ENCODE assay signal across 1 cellular context in the genomic region with DNA sequence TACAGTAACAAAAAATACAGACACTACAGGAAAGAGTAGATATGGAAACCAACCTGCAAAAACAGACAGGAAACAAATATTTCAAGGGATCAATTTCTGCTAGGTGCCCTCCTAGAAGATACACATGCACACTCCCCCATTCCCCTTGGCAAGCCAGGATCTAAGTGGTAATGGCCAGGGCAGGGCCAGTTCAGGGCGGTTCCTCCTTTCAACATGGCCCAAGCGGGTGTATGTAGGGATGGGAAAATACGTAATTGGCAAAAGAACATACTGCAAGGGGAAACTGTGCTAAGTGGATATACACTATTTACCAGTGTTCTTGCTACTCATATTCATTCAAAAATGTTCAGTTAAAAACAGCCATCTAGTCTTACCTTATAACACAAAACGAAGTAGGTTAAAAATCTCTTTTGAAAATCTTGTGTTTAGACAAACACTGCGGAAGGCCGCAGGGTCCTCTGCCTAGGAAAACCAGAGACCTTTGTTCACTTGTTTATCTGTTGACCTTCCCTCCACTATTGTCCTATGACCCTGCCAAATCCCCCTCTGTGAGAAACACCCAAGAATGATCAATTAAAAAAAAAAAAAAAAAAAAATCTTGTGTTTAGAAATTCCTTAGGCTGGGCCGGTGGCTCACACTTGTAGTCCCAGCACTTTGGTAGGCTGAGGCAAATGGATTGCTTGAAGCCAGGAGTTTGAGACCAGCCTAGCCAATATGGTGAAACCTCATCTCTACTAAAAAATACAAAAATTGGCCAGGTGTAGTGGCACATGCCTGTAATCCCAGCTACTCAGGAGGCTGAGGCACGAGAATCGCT.
TF ChIP-seq lines count a peak whose summit lies in the region.
"Not testable (repeated sequence)": the region's sequence is repeated elsewhere in the genome, so short reads cannot be mapped to it uniquely, and the experiment has no call there.

No MANE protein-coding gene starts in this region.

TF ChIP-seq in HepG2, 621 proteins besides CTCF, POLR2A, EP300 and RAD21:
- TF ChIP-seq, protein P1, sequence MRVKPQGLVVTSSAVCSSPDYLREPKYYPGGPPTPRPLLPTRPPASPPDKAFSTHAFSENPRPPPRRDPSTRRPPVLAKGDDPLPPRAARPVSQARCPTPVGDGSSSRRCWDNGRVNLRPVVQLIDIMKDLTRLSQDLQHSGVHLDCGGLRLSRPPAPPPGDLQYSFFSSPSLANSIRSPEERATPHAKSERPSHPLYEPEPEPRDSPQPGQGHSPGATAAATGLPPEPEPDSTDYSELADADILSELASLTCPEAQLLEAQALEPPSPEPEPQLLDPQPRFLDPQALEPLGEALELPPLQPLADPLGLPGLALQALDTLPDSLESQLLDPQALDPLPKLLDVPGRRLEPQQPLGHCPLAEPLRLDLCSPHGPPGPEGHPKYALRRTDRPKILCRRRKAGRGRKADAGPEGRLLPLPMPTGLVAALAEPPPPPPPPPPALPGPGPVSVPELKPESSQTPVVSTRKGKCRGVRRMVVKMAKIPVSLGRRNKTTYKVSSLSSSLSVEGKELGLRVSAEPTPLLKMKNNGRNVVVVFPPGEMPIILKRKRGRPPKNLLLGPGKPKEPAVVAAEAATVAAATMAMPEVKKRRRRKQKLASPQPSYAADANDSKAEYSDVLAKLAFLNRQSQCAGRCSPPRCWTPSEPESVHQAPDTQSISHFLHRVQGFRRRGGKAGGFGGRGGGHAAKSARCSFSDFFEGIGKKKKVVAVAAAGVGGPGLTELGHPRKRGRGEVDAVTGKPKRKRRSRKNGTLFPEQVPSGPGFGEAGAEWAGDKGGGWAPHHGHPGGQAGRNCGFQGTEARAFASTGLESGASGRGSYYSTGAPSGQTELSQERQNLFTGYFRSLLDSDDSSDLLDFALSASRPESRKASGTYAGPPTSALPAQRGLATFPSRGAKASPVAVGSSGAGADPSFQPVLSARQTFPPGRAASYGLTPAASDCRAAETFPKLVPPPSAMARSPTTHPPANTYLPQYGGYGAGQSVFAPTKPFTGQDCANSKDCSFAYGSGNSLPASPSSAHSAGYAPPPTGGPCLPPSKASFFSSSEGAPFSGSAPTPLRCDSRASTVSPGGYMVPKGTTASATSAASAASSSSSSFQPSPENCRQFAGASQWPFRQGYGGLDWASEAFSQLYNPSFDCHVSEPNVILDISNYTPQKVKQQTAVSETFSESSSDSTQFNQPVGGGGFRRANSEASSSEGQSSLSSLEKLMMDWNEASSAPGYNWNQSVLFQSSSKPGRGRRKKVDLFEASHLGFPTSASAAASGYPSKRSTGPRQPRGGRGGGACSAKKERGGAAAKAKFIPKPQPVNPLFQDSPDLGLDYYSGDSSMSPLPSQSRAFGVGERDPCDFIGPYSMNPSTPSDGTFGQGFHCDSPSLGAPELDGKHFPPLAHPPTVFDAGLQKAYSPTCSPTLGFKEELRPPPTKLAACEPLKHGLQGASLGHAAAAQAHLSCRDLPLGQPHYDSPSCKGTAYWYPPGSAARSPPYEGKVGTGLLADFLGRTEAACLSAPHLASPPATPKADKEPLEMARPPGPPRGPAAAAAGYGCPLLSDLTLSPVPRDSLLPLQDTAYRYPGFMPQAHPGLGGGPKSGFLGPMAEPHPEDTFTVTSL (CRISPR knock-in tag; IDR thresholded peaks at IDR 0.05; ENCODE audit: borderline replicate concordance), result 0 out of 2 replicates have a peak, but pooled peaks have one; percentile 15
- TF ChIP-seq ZNF501 (CRISPR knock-in tag; IDR thresholded peaks at IDR 0.05) (0 out of 2 replicates have a peak, but pooled peaks have one; percentile 5), ZNF614 (CRISPR knock-in tag; IDR thresholded peaks at IDR 0.05; ENCODE audit: borderline replicate concordance) (0 out of 2 replicates have a peak, but pooled peaks have one; percentile 20), MIXL1 (CRISPR knock-in tag; IDR thresholded peaks at IDR 0.05) (0 out of 2 replicates have a peak, but pooled peaks have one; percentile 8), PRPF4 (IDR thresholded peaks at IDR 0.05; ENCODE audit: low read depth, low read length, poor library complexity, severe bottlenecking) (peak; percentile 62), ZNF34 (CRISPR knock-in tag; IDR thresholded peaks at IDR 0.05; ENCODE audit: borderline replicate concordance) (peak; percentile 52; the same call in 1 of the 2 replicates), PHF21A (CRISPR knock-in tag; IDR thresholded peaks at IDR 0.05) (peak; percentile 30; the same call in 1 of the 2 replicates), SOX5 (CRISPR knock-in tag; IDR thresholded peaks at IDR 0.05; ENCODE audit: borderline replicate concordance) (peak; percentile 36; the same call in 1 of the 2 replicates), SOX6 (CRISPR knock-in tag; IDR thresholded peaks at IDR 0.05) (peak; percentile 74), ZBTB38 (CRISPR knock-in tag; IDR thresholded peaks at IDR 0.05) (0 out of 2 replicates have a peak, but pooled peaks have one; percentile 50), SOX13 (CRISPR knock-in tag; conservative IDR thresholded peaks at IDR 0.05 in 1 of 2, IDR thresholded peaks at IDR 0.05 in 1 of 2) (peak in 1 of 2 experiments; percentile 62; a peak in 2 of 4 replicates), BCL6 (CRISPR knock-in tag; IDR thresholded peaks at IDR 0.05) (peak; percentile 53), ELF3 (CRISPR knock-in tag; IDR thresholded peaks at IDR 0.05) (0 out of 2 replicates have a peak, but pooled peaks have one; percentile 20), NR2C2 (CRISPR knock-in tag; IDR thresholded peaks at IDR 0.05; ENCODE audit: borderline replicate concordance) (peak; percentile 46; the same call in 1 of the 2 replicates)
- TF ChIP-seq, protein P2, sequence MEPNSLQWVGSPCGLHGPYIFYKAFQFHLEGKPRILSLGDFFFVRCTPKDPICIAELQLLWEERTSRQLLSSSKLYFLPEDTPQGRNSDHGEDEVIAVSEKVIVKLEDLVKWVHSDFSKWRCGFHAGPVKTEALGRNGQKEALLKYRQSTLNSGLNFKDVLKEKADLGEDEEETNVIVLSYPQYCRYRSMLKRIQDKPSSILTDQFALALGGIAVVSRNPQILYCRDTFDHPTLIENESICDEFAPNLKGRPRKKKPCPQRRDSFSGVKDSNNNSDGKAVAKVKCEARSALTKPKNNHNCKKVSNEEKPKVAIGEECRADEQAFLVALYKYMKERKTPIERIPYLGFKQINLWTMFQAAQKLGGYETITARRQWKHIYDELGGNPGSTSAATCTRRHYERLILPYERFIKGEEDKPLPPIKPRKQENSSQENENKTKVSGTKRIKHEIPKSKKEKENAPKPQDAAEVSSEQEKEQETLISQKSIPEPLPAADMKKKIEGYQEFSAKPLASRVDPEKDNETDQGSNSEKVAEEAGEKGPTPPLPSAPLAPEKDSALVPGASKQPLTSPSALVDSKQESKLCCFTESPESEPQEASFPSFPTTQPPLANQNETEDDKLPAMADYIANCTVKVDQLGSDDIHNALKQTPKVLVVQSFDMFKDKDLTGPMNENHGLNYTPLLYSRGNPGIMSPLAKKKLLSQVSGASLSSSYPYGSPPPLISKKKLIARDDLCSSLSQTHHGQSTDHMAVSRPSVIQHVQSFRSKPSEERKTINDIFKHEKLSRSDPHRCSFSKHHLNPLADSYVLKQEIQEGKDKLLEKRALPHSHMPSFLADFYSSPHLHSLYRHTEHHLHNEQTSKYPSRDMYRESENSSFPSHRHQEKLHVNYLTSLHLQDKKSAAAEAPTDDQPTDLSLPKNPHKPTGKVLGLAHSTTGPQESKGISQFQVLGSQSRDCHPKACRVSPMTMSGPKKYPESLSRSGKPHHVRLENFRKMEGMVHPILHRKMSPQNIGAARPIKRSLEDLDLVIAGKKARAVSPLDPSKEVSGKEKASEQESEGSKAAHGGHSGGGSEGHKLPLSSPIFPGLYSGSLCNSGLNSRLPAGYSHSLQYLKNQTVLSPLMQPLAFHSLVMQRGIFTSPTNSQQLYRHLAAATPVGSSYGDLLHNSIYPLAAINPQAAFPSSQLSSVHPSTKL (CRISPR knock-in tag; IDR thresholded peaks at IDR 0.05), result peak; percentile 34; the same call in 1 of the 2 replicates
- TF ChIP-seq, protein P3, sequence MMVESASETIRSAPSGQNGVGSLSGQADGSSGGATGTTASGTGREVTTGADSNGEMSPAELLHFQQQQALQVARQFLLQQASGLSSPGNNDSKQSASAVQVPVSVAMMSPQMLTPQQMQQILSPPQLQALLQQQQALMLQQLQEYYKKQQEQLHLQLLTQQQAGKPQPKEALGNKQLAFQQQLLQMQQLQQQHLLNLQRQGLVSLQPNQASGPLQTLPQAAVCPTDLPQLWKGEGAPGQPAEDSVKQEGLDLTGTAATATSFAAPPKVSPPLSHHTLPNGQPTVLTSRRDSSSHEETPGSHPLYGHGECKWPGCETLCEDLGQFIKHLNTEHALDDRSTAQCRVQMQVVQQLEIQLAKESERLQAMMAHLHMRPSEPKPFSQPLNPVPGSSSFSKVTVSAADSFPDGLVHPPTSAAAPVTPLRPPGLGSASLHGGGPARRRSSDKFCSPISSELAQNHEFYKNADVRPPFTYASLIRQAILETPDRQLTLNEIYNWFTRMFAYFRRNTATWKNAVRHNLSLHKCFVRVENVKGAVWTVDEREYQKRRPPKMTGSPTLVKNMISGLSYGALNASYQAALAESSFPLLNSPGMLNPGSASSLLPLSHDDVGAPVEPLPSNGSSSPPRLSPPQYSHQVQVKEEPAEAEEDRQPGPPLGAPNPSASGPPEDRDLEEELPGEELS (CRISPR knock-in tag; IDR thresholded peaks at IDR 0.05), result peak; percentile 22; the same call in 1 of the 2 replicates
- TF ChIP-seq, protein P4, sequence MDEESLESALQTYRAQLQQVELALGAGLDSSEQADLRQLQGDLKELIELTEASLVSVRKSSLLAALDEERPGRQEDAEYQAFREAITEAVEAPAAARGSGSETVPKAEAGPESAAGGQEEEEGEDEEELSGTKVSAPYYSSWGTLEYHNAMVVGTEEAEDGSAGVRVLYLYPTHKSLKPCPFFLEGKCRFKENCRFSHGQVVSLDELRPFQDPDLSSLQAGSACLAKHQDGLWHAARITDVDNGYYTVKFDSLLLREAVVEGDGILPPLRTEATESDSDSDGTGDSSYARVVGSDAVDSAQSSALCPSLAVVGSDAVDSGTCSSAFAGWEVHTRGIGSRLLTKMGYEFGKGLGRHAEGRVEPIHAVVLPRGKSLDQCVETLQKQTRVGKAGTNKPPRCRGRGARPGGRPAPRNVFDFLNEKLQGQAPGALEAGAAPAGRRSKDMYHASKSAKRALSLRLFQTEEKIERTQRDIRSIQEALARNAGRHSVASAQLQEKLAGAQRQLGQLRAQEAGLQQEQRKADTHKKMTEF (CRISPR knock-in tag; IDR thresholded peaks at IDR 0.05), result peak; percentile 35; the same call in 1 of the 2 replicates
- TF ChIP-seq, protein P5, sequence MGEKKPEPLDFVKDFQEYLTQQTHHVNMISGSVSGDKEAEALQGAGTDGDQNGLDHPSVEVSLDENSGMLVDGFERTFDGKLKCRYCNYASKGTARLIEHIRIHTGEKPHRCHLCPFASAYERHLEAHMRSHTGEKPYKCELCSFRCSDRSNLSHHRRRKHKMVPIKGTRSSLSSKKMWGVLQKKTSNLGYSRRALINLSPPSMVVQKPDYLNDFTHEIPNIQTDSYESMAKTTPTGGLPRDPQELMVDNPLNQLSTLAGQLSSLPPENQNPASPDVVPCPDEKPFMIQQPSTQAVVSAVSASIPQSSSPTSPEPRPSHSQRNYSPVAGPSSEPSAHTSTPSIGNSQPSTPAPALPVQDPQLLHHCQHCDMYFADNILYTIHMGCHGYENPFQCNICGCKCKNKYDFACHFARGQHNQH (CRISPR knock-in tag; IDR thresholded peaks at IDR 0.05), result peak; percentile 36; the same call in 1 of the 2 replicates
- TF ChIP-seq, protein P6, sequence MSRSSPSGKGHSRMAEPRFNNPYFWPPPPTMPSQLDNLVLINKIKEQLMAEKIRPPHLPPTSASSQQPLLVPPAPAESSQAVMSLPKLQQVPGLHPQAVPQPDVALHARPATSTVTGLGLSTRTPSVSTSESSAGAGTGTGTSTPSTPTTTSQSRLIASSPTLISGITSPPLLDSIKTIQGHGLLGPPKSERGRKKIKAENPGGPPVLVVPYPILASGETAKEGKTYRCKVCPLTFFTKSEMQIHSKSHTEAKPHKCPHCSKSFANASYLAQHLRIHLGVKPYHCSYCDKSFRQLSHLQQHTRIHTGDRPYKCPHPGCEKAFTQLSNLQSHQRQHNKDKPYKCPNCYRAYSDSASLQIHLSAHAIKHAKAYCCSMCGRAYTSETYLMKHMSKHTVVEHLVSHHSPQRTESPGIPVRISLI (CRISPR knock-in tag; IDR thresholded peaks at IDR 0.05; ENCODE audit: borderline replicate concordance), result peak; percentile 52; the same call in 1 of the 2 replicates
- not testable (repeated sequence) for TF ChIP-seq SOX6, SOX13 (IDR thresholded peaks at IDR 0.05)
- TF ChIP-seq, protein P7, sequence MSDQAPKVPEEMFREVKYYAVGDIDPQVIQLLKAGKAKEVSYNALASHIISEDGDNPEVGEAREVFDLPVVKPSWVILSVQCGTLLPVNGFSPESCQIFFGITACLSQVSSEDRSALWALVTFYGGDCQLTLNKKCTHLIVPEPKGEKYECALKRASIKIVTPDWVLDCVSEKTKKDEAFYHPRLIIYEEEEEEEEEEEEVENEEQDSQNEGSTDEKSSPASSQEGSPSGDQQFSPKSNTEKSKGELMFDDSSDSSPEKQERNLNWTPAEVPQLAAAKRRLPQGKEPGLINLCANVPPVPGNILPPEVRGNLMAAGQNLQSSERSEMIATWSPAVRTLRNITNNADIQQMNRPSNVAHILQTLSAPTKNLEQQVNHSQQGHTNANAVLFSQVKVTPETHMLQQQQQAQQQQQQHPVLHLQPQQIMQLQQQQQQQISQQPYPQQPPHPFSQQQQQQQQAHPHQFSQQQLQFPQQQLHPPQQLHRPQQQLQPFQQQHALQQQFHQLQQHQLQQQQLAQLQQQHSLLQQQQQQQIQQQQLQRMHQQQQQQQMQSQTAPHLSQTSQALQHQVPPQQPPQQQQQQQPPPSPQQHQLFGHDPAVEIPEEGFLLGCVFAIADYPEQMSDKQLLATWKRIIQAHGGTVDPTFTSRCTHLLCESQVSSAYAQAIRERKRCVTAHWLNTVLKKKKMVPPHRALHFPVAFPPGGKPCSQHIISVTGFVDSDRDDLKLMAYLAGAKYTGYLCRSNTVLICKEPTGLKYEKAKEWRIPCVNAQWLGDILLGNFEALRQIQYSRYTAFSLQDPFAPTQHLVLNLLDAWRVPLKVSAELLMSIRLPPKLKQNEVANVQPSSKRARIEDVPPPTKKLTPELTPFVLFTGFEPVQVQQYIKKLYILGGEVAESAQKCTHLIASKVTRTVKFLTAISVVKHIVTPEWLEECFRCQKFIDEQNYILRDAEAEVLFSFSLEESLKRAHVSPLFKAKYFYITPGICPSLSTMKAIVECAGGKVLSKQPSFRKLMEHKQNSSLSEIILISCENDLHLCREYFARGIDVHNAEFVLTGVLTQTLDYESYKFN (CRISPR knock-in tag; conservative IDR thresholded peaks at IDR 0.05), result peak; percentile 61; the same call in 1 of the 2 replicates
TF ChIP-seq in HepG2: peak in this region for 20; not testable (repeated sequence) for 601.
